8 cellular contexts compared by ENCODE assay signal in genomic region chr16:15434079-15434424, GRCh38. TPM values are rescaled to one million over a fixed set of nuclear protein-coding genes. Genes with fewer than 3 reads are reported as not detected.
DNase-seq lines count a peak whose midpoint lies in the region; ATAC-seq and TF ChIP-seq lines count a peak whose summit lies in the region.

No MANE protein-coding gene starts in this region.

- H3K27ac Mint-ChIP-seq in activated T-helper 2 cell treated with anti-CD3 and anti-CD28 coated beads, Interferon-gamma antibody, Interleukin-2, Interleukin-4, amounts not matched to agents 10 μg/mL and 5 μg/mL and 100 μg/mL, durations not matched to agents 14 hours and 24 hours and 36 hours, result no peak overlapping the region

- peak overlapping the region; percentile 86 for H3K4me3 Mint-ChIP-seq in activated T-helper 2 cell treated with anti-CD3 and anti-CD28 coated beads, Interferon-gamma antibody, Interleukin-2, Interleukin-4, amounts not matched to agents 10 μg/mL and 5 μg/mL and 100 μg/mL, durations not matched to agents 14 hours and 24 hours and 36 hours (ENCODE audit: low read depth)

- 28% methylated on average over 12 of the region's 12 CpGs for WGBS in right cardiac atrium

- no peaks in the 10 kb centered on the region for H3K9me3 ChIP-seq in right cardiac atrium (ENCODE audit: control insufficient read depth, low read length)

- H3K9me3 Mint-ChIP-seq in activated T-helper 2 cell treated with anti-CD3 and anti-CD28 coated beads, Interferon-gamma antibody, Interleukin-2, Interleukin-4, amounts not matched to agents 10 μg/mL and 5 μg/mL and 100 μg/mL, durations not matched to agents 14 hours and 24 hours and 36 hours, result no peaks in the 10 kb centered on the region

- no peak overlapping the region for H3K27ac ChIP-seq in right cardiac atrium (ENCODE audit: low read length)
- H3K27ac ChIP-seq in skin epidermis, result peak overlapping the region in 1 of 21 experiments; percentile 86

- peak overlapping the region; percentile 87 for H3K4me3 ChIP-seq in HFF-Myc (replicated peaks; ENCODE audit: low read depth, low read length)
- peak overlapping the region; percentile 69 for H3K4me3 ChIP-seq in right cardiac atrium (ENCODE audit: low read length)
- peak overlapping the region in 6 of 7 experiments; percentile 46 to 66 (median 62) for H3K4me3 ChIP-seq in skin epidermis

- peaks cover 22% of the 10 kb centered on the region for H3K27me3 Mint-ChIP-seq in activated T-helper 2 cell treated with anti-CD3 and anti-CD28 coated beads, Interferon-gamma antibody, Interleukin-2, Interleukin-4, amounts not matched to agents 10 μg/mL and 5 μg/mL and 100 μg/mL, durations not matched to agents 14 hours and 24 hours and 36 hours (ENCODE audit: low read depth)

- no peak for DNase-seq in HFF-Myc (ENCODE audit: extremely low read depth, low read depth)
- no peak for DNase-seq in activated T-helper 2 cell treated with anti-CD3 and anti-CD28 coated beads, Interferon-gamma antibody, Interleukin-2, Interleukin-4, amounts not matched to agents 10 μg/mL and 5 μg/mL and 100 μg/mL, durations not matched to agents 14 hours and 24 hours and 36 hours (ENCODE audit: low spot score)
- DNase-seq in right cardiac atrium, result no peak
- no peak for DNase-seq in HPDE6-E6E7 (ENCODE audit: extremely low spot score)
- no peak for DNase-seq in putamen (ENCODE audit: low spot score)
- DNase-seq in kidney tubule cell (ENCODE audit: low spot score), result no peak
- DNase-seq in AG08395 (ENCODE audit: low spot score), result no peak

- ATAC-seq in right cardiac atrium, result peak in 1 of 2 donors; percentile 5

- H3K36me3 Mint-ChIP-seq in activated T-helper 2 cell treated with anti-CD3 and anti-CD28 coated beads, Interferon-gamma antibody, Interleukin-2, Interleukin-4, amounts not matched to agents 10 μg/mL and 5 μg/mL and 100 μg/mL, durations not matched to agents 14 hours and 24 hours and 36 hours (ENCODE audit: low read depth), result peaks cover 4% of the 10 kb centered on the region

- intact Hi-C loops in activated T-helper 2 cell treated with anti-CD3 and anti-CD28 coated beads, Interferon-gamma antibody, Interleukin-2, Interleukin-4, amounts not matched to agents 10 μg/mL and 5 μg/mL and 100 μg/mL, durations not matched to agents 14 hours and 24 hours and 36 hours (cut with micrococcal nuclease), result no loop called here
- intact Hi-C loops in right cardiac atrium (cut with DNase I), result loop anchor here in 1 of 4 donors (5.0 kb wide), 1 partner anchor 213 kb away; no protein-coding TSS in a partner anchor

- H3K27me3 ChIP-seq in right cardiac atrium (ENCODE audit: control insufficient read depth, insufficient read depth), result no peaks in the 10 kb centered on the region

- H3K4me1 Mint-ChIP-seq in activated T-helper 2 cell treated with anti-CD3 and anti-CD28 coated beads, Interferon-gamma antibody, Interleukin-2, Interleukin-4, amounts not matched to agents 10 μg/mL and 5 μg/mL and 100 μg/mL, durations not matched to agents 14 hours and 24 hours and 36 hours (ENCODE audit: low read depth), result peaks cover 13% of the 10 kb centered on the region

- TF ChIP-seq CTCF in HFF-Myc (IDR thresholded peaks at IDR 0.05; ENCODE audit: low read depth, low read length, missing control alignments), result no peak

- peaks cover 2% of the 10 kb centered on the region for H3K4me1 ChIP-seq in right cardiac atrium (ENCODE audit: control insufficient read depth, insufficient read depth, low read length)

RNA-seq across cellular contexts. Expression of gene BMERB1, which starts 0.3 kb away (rescaled TPM):
- total RNA-seq in activated T-helper 2 cell treated with anti-CD3 and anti-CD28 coated beads, Interferon-gamma antibody, Interleukin-2, Interleukin-4, amounts not matched to agents 10 μg/mL and 5 μg/mL and 100 μg/mL, durations not matched to agents 14 hours and 24 hours and 36 hours, result 10.6 and 12.8 TPM in 2 replicates
- 10 to 100 TPM; 54.7 to 74.7 (median 60.8) TPM for total RNA-seq in right cardiac atrium
- 36.9 TPM for polyA plus RNA-seq in right cardiac atrium

RNA-seq across cellular contexts. Expression of gene MPV17L, which starts 38.5 kb away (rescaled TPM):
- 0.02 and 0.09 TPM in 2 replicates for total RNA-seq in activated T-helper 2 cell treated with anti-CD3 and anti-CD28 coated beads, Interferon-gamma antibody, Interleukin-2, Interleukin-4, amounts not matched to agents 10 μg/mL and 5 μg/mL and 100 μg/mL, durations not matched to agents 14 hours and 24 hours and 36 hours
- 10 to 100 TPM in 1 of 4 donors, 1 to 10 TPM in 3; 7.2 to 10.3 (median 9.0) TPM for total RNA-seq in right cardiac atrium
- 7.3 TPM for polyA plus RNA-seq in right cardiac atrium

RNA-seq across cellular contexts. Expression of gene NPIPA5, which starts 56.0 kb away (rescaled TPM):
- total RNA-seq in activated T-helper 2 cell treated with anti-CD3 and anti-CD28 coated beads, Interferon-gamma antibody, Interleukin-2, Interleukin-4, amounts not matched to agents 10 μg/mL and 5 μg/mL and 100 μg/mL, durations not matched to agents 14 hours and 24 hours and 36 hours, result 13.8 and 16.0 TPM in 2 replicates
- 10 to 100 TPM in 1 of 4 donors, 1 to 10 TPM in 3; 5.0 to 18.5 (median 6.7) TPM for total RNA-seq in right cardiac atrium
- 16.5 TPM for polyA plus RNA-seq in right cardiac atrium
